Comparison of ENCODE assay signal across 18 cellular contexts in genomic region chr22:50215297-50216049, GRCh38. TPM values are rescaled to one million over a fixed set of nuclear protein-coding genes. Genes with fewer than 3 reads are reported as not detected.
A peak's percentile ranks its signal among the peaks of the same experiment; 100 is the strongest.
DNase-seq lines count a peak whose midpoint lies in the region; ATAC-seq and FAIRE-seq lines count a peak whose summit lies in the region.
"Had no signal": no experiment of that assay in that cellular context is flagged by ENCODE, and none has a peak within 500 bp of the region (broad histone marks: within the 10 kb centered on the region; RNA-seq: fewer than 3 reads in every experiment).

No MANE protein-coding gene starts in this region.

- ATAC-seq in naive B cell (ENCODE audit: low read depth in 2 of 2) (no peak), GM18519 (IDR thresholded peaks at IDR 0.05; ENCODE audit: low FRiP score, unreplicated experiment) (no peak)
- ATAC-seq: A549, heart left ventricle had no signal

- intact Hi-C loops in activated CD4-positive, alpha-beta memory T cell treated with anti-CD3 and anti-CD28 coated beads for 36 hours (cut with micrococcal nuclease) = no loop called here

- H3K4me1 Mint-ChIP-seq in activated CD4-positive, alpha-beta memory T cell treated with anti-CD3 and anti-CD28 coated beads, Interleukin-2, amount 10 ng/mL, durations not matched to agents 7 days and 5 days = no peaks in the 10 kb centered on the region
- peaks cover 6% of the 10 kb centered on the region for H3K4me1 Mint-ChIP-seq in activated CD4-positive, alpha-beta memory T cell treated with anti-CD3 and anti-CD28 coated beads for 36 hours (ENCODE audit: low read depth)
- peaks cover 3% of the 10 kb centered on the region for H3K4me1 Mint-ChIP-seq in activated naive CD8-positive, alpha-beta T cell treated with anti-CD3 and anti-CD28 coated beads for 36 hours
- H3K4me1 Mint-ChIP-seq in naive B cell = peaks cover 12 to 25% (median 19%) of the 10 kb centered on the region in 3 donors

- no peak for FAIRE-seq in RCC 7860 (lab: Jason Lieb, UNC)
- FAIRE-seq: A549, islet of Langerhans had no signal

- H3K9me3 Mint-ChIP-seq in activated CD4-positive, alpha-beta memory T cell treated with anti-CD3 and anti-CD28 coated beads, Interleukin-2, amount 10 ng/mL, durations not matched to agents 7 days and 5 days = no peaks in the 10 kb centered on the region
- H3K9me3 Mint-ChIP-seq in activated CD4-positive, alpha-beta memory T cell treated with anti-CD3 and anti-CD28 coated beads for 36 hours = no peaks in the 10 kb centered on the region
- H3K9me3 Mint-ChIP-seq in activated naive CD8-positive, alpha-beta T cell treated with anti-CD3 and anti-CD28 coated beads for 36 hours = no peaks in the 10 kb centered on the region
- H3K9me3 Mint-ChIP-seq in naive B cell = no peaks in the 10 kb centered on the region
- H3K9me3 Mint-ChIP-seq: activated T-helper 1 cell treated with anti-CD3 and anti-CD28 coated beads, Interleukin-12 subunit alpha, Interleukin-12 subunit beta, Interleukin-2, Interleukin-4 antibody, amounts not matched to agents 30 ng/mL and 10 ng/mL and 1 ng/mL, durations not matched to agents 14 hours and 24 hours and 36 hours; type B pancreatic cell had no signal

- peaks cover 57% of the 10 kb centered on the region for H3K36me3 Mint-ChIP-seq in activated CD4-positive, alpha-beta memory T cell treated with anti-CD3 and anti-CD28 coated beads, Interleukin-2, amount 10 ng/mL, durations not matched to agents 7 days and 5 days (ENCODE audit: low read depth)
- peaks cover 32% of the 10 kb centered on the region for H3K36me3 Mint-ChIP-seq in activated CD4-positive, alpha-beta memory T cell treated with anti-CD3 and anti-CD28 coated beads for 36 hours
- peaks cover 20% of the 10 kb centered on the region for H3K36me3 Mint-ChIP-seq in activated naive CD8-positive, alpha-beta T cell treated with anti-CD3 and anti-CD28 coated beads for 36 hours
- H3K36me3 Mint-ChIP-seq in naive B cell = peaks cover 0 to 22% of the 10 kb centered on the region in 2 donors

- CTCF ChIA-PET in activated CD4-positive, alpha-beta memory T cell treated with anti-CD3 and anti-CD28 coated beads, Interleukin-2, amount 10 ng/mL, durations not matched to agents 7 days and 5 days (lab: Charles Lee) = no interaction called here
- CTCF ChIA-PET in activated CD4-positive, alpha-beta memory T cell treated with anti-CD3 and anti-CD28 coated beads for 36 hours (lab: Charles Lee) = interaction anchor here (0.8 kb wide), 1 partner anchor 66 kb away, joined by 3 read pairs; no protein-coding TSS in a partner anchor

- no peak overlapping the region for H3K4me3 Mint-ChIP-seq in activated CD4-positive, alpha-beta memory T cell treated with anti-CD3 and anti-CD28 coated beads, Interleukin-2, amount 10 ng/mL, durations not matched to agents 7 days and 5 days
- H3K4me3 Mint-ChIP-seq in activated CD4-positive, alpha-beta memory T cell treated with anti-CD3 and anti-CD28 coated beads for 36 hours = no peak overlapping the region
- H3K4me3 Mint-ChIP-seq in activated naive CD8-positive, alpha-beta T cell treated with anti-CD3 and anti-CD28 coated beads for 36 hours = no peak overlapping the region
- peak overlapping the region in 1 of 8 donors; percentile 51 for H3K4me3 Mint-ChIP-seq in naive B cell
- H3K4me3 Mint-ChIP-seq: activated T-helper 1 cell treated with anti-CD3 and anti-CD28 coated beads, Interleukin-12 subunit alpha, Interleukin-12 subunit beta, Interleukin-2, Interleukin-4 antibody, amounts not matched to agents 30 ng/mL and 10 ng/mL and 1 ng/mL, durations not matched to agents 14 hours and 24 hours and 36 hours; type B pancreatic cell had no signal

- POLR2A ChIA-PET in activated CD4-positive, alpha-beta memory T cell treated with anti-CD3 and anti-CD28 coated beads, Interleukin-2, amount 10 ng/mL, durations not matched to agents 7 days and 5 days (lab: Charles Lee) = no interaction called here
- POLR2A ChIA-PET in activated CD4-positive, alpha-beta memory T cell treated with anti-CD3 and anti-CD28 coated beads for 36 hours (lab: Charles Lee) = interaction anchor here (1.5 kb wide), 1 partner anchor 24 kb away, joined by 3 read pairs; no protein-coding TSS in a partner anchor

- peak overlapping the region; percentile 3 for H3K27ac Mint-ChIP-seq in activated CD4-positive, alpha-beta memory T cell treated with anti-CD3 and anti-CD28 coated beads, Interleukin-2, amount 10 ng/mL, durations not matched to agents 7 days and 5 days
- H3K27ac Mint-ChIP-seq in activated CD4-positive, alpha-beta memory T cell treated with anti-CD3 and anti-CD28 coated beads for 36 hours = no peak overlapping the region
- H3K27ac Mint-ChIP-seq in activated naive CD8-positive, alpha-beta T cell treated with anti-CD3 and anti-CD28 coated beads for 36 hours = peak overlapping the region; percentile 42
- H3K27ac Mint-ChIP-seq in naive B cell = peak overlapping the region in 4 of 6 donors; percentile 39 to 75 (median 58)
- H3K27ac Mint-ChIP-seq: activated T-helper 1 cell treated with anti-CD3 and anti-CD28 coated beads, Interleukin-12 subunit alpha, Interleukin-12 subunit beta, Interleukin-2, Interleukin-4 antibody, amounts not matched to agents 30 ng/mL and 10 ng/mL and 1 ng/mL, durations not matched to agents 14 hours and 24 hours and 36 hours; type B pancreatic cell had no signal

- H3K27me3 Mint-ChIP-seq in activated CD4-positive, alpha-beta memory T cell treated with anti-CD3 and anti-CD28 coated beads, Interleukin-2, amount 10 ng/mL, durations not matched to agents 7 days and 5 days = no peaks in the 10 kb centered on the region
- no peaks in the 10 kb centered on the region for H3K27me3 Mint-ChIP-seq in activated CD4-positive, alpha-beta memory T cell treated with anti-CD3 and anti-CD28 coated beads for 36 hours
- H3K27me3 Mint-ChIP-seq in activated naive CD8-positive, alpha-beta T cell treated with anti-CD3 and anti-CD28 coated beads for 36 hours = peaks cover 4% of the 10 kb centered on the region
- no peaks in the 10 kb centered on the region for H3K27me3 Mint-ChIP-seq in naive B cell
- H3K27me3 Mint-ChIP-seq: type B pancreatic cell had no signal

- no peak for DNase-seq in activated CD4-positive, alpha-beta memory T cell treated with anti-CD3 and anti-CD28 coated beads, Interleukin-2, amount 10 ng/mL, durations not matched to agents 7 days and 5 days
- no peak for DNase-seq in activated CD4-positive, alpha-beta memory T cell treated with anti-CD3 and anti-CD28 coated beads for 36 hours
- no peak for DNase-seq in activated naive CD8-positive, alpha-beta T cell treated with anti-CD3 and anti-CD28 coated beads for 36 hours
- DNase-seq in naive B cell (no peak), RCC 7860 (ENCODE audit: low spot score) (no peak)
- DNase-seq: activated CD4-positive, alpha-beta T cell treated with anti-CD3 and anti-CD28 coated beads, Interleukin-2, amount 50 U/mL, for 48 hours; adrenal gland; central memory CD4-positive, alpha-beta T cell; effector CD4-positive, alpha-beta T cell; heart left ventricle; NCI-H187 treated with DMSO at 0.1 percent for 48 hours; NCI-H446; stimulated activated naive CD4-positive, alpha-beta T cell had no signal

RNA-seq across cellular contexts. Expression of gene SELENOO, which starts 14.7 kb away (rescaled TPM):
- 10 to 100 TPM; 21.5 TPM for total RNA-seq in activated CD4-positive, alpha-beta memory T cell treated with anti-CD3 and anti-CD28 coated beads, Interleukin-2, amount 10 ng/mL, durations not matched to agents 7 days and 5 days
- total RNA-seq in activated CD4-positive, alpha-beta memory T cell treated with anti-CD3 and anti-CD28 coated beads for 36 hours = 10 to 100 TPM; 18.8 to 19.7 TPM
- 10 to 100 TPM; 20.0 to 20.9 TPM for total RNA-seq in activated naive CD8-positive, alpha-beta T cell treated with anti-CD3 and anti-CD28 coated beads for 36 hours
- 1 to 10 TPM; 2.9 to 6.8 (median 5.2) TPM for polyA plus RNA-seq in naive B cell (ENCODE audit: low read depth in 6 of 6)

RNA-seq across cellular contexts. Expression of gene TUBGCP6, which starts 29.4 kb away (rescaled TPM):
- total RNA-seq in activated CD4-positive, alpha-beta memory T cell treated with anti-CD3 and anti-CD28 coated beads, Interleukin-2, amount 10 ng/mL, durations not matched to agents 7 days and 5 days = 10 to 100 TPM; 50.6 to 53.9 TPM
- 10 to 100 TPM; 41.4 to 43.8 TPM for total RNA-seq in activated CD4-positive, alpha-beta memory T cell treated with anti-CD3 and anti-CD28 coated beads for 36 hours
- total RNA-seq in activated naive CD8-positive, alpha-beta T cell treated with anti-CD3 and anti-CD28 coated beads for 36 hours = 10 to 100 TPM; 38.7 to 41.7 TPM
- 10 to 100 TPM; 11.6 to 23.2 (median 14.2) TPM for polyA plus RNA-seq in naive B cell (ENCODE audit: low read depth in 6 of 6)

RNA-seq across cellular contexts. Expression of gene TRABD, which starts 29.8 kb away (rescaled TPM):
- total RNA-seq in activated CD4-positive, alpha-beta memory T cell treated with anti-CD3 and anti-CD28 coated beads, Interleukin-2, amount 10 ng/mL, durations not matched to agents 7 days and 5 days = 100 to 1,000 TPM; 136 to 138 TPM
- 10 to 100 TPM; 88.6 to 89.2 TPM for total RNA-seq in activated CD4-positive, alpha-beta memory T cell treated with anti-CD3 and anti-CD28 coated beads for 36 hours
- total RNA-seq in activated naive CD8-positive, alpha-beta T cell treated with anti-CD3 and anti-CD28 coated beads for 36 hours = 10 to 100 TPM; 77.8 to 79.4 TPM
- 10 to 100 TPM in 5 of 6 donors, 1 to 10 TPM in 1; 9.4 to 22.6 (median 15.1) TPM for polyA plus RNA-seq in naive B cell (ENCODE audit: low read depth in 6 of 6)

RNA-seq across cellular contexts. Expression of gene HDAC10, which starts 35.6 kb away (rescaled TPM):
- 10 to 100 TPM; 83.7 to 90.0 TPM for total RNA-seq in activated CD4-positive, alpha-beta memory T cell treated with anti-CD3 and anti-CD28 coated beads, Interleukin-2, amount 10 ng/mL, durations not matched to agents 7 days and 5 days
- total RNA-seq in activated CD4-positive, alpha-beta memory T cell treated with anti-CD3 and anti-CD28 coated beads for 36 hours = 10 to 100 TPM; 46.1 to 47.6 TPM
- 10 to 100 TPM; 37.3 to 42.3 TPM for total RNA-seq in activated naive CD8-positive, alpha-beta T cell treated with anti-CD3 and anti-CD28 coated beads for 36 hours
- polyA plus RNA-seq in naive B cell (ENCODE audit: low read depth in 6 of 6) = 1 to 10 TPM; 4.6 to 8.2 (median 6.3) TPM

RNA-seq across cellular contexts. Expression of gene PANX2, which starts 44.9 kb away (rescaled TPM):
- total RNA-seq in activated CD4-positive, alpha-beta memory T cell treated with anti-CD3 and anti-CD28 coated beads, Interleukin-2, amount 10 ng/mL, durations not matched to agents 7 days and 5 days = under 1 TPM; 0.83 to 0.88 TPM
- total RNA-seq in activated CD4-positive, alpha-beta memory T cell treated with anti-CD3 and anti-CD28 coated beads for 36 hours = 1 to 10 TPM; 3.3 to 3.5 TPM
- total RNA-seq in activated naive CD8-positive, alpha-beta T cell treated with anti-CD3 and anti-CD28 coated beads for 36 hours = 1 to 10 TPM in 1 of 2 experiments, under 1 TPM in 1; 0.66 to 1.0 TPM
- polyA plus RNA-seq in naive B cell (ENCODE audit: low read depth in 6 of 6) = under 1 TPM in 1 of 6 donors, not detected in 5; 0.08 TPM
